Comparison of ENCODE assay signal across 24 cellular contexts in genomic region chr21:26199471-26199870, GRCh38. TPM values are rescaled to one million over a fixed set of nuclear protein-coding genes. Genes with fewer than 3 reads are reported as not detected.
DNase-seq lines count a peak whose midpoint lies in the region; ATAC-seq and TF ChIP-seq lines count a peak whose summit lies in the region.
"Had no signal": no experiment of that assay in that cellular context is flagged by ENCODE, and none has a peak within 500 bp of the region (broad histone marks: within the 10 kb centered on the region; RNA-seq: fewer than 3 reads in every experiment).

No MANE protein-coding gene starts in this region.

- DNase-seq in GM23248, result peak; percentile 79
- peak; percentile 35 for DNase-seq in astrocyte of the spinal cord (ENCODE audit: low read depth, low spot score)
- DNase-seq in fibroblast of the aortic adventitia (ENCODE audit: low read depth), result peak; percentile 49
- DNase-seq in smooth muscle cell (lab: John Stamatoyannopoulos, UW; ENCODE audit: unreplicated experiment), result no peak
- DNase-seq in stimulated activated effector memory CD8-positive, alpha-beta T cell treated with anti-CD3 and anti-CD28 coated beads, Interleukin-12 subunit alpha, Interleukin-12 subunit beta, amount 100 ng/mL, for 72 hours (ENCODE audit: low spot score in 2 of 2), result no peak
- no peak for DNase-seq in SIG-M5 (lab: John Stamatoyannopoulos, UW)
- no peak for DNase-seq in CD8-positive, alpha-beta memory T cell
- DNase-seq: activated CD8-positive, alpha-beta T cell treated with anti-CD3 and anti-CD28 coated beads, Interleukin-2, amount 10 ng/mL, durations not matched to agents 7 days and 5 days; activated naive CD4-positive, alpha-beta T cell treated with anti-CD3 and anti-CD28 coated beads for 36 hours; activated T-cell treated with anti-CD3 and anti-CD28 coated beads, Interleukin-2, amount 50 U/mL, for 4 hours; H7; heart right ventricle; immature natural killer cell; MM.1S; NCI-H146; NCI-H774; OCI-M1; SJCRH30; stimulated activated CD4-positive, alpha-beta T cell treated with anti-CD3 and anti-CD28 coated beads, Interleukin-15, amount 100 ng/mL, for 24 hours; thyroid gland; WERI-Rb-1 had no signal

- H3K9me3 Mint-ChIP-seq in stimulated activated effector memory CD8-positive, alpha-beta T cell treated with anti-CD3 and anti-CD28 coated beads, Interleukin-12 subunit alpha, Interleukin-12 subunit beta, amount 100 ng/mL, for 72 hours, result no peaks in the 10 kb centered on the region
- no peaks in the 10 kb centered on the region for H3K9me3 Mint-ChIP-seq in CD8-positive, alpha-beta memory T cell
- H3K9me3 Mint-ChIP-seq: activated naive CD4-positive, alpha-beta T cell treated with anti-CD3 and anti-CD28 coated beads for 36 hours; activated T-cell treated with anti-CD3 and anti-CD28 coated beads, Interleukin-2, amount 50 U/mL, for 4 hours; IgD-negative memory B cell had no signal

- H3K27me3 Mint-ChIP-seq in CD8-positive, alpha-beta memory T cell, result no peaks in the 10 kb centered on the region
- H3K27me3 Mint-ChIP-seq: brain had no signal

- WGBS in GM23248 (ENCODE audit: low coverage in 1 of 2, low lambda C conversion rate in 2 of 2, missing lambda C conversion rate in 2 of 2), 2 experiments, result 32 to 35% methylated on average over 4 of the region's 4 CpGs
- WGBS in smooth muscle cell (ENCODE audit: low lambda C conversion rate), result 25% methylated on average over 4 of the region's 4 CpGs

- TF ChIP-seq CTCF in astrocyte of the spinal cord (IDR thresholded peaks at IDR 0.05; ENCODE audit: low read depth, low read length), result no peak
- no peak for TF ChIP-seq CTCF in fibroblast of the aortic adventitia (IDR thresholded peaks at IDR 0.05; ENCODE audit: insufficient read depth, low read length)
- no peak for TF ChIP-seq CTCF in smooth muscle cell (IDR thresholded peaks at IDR 0.05; ENCODE audit: borderline replicate concordance, insufficient read depth, poor library complexity, severe bottlenecking)

- no peaks in the 10 kb centered on the region for H3K36me3 Mint-ChIP-seq in stimulated activated effector memory CD8-positive, alpha-beta T cell treated with anti-CD3 and anti-CD28 coated beads, Interleukin-12 subunit alpha, Interleukin-12 subunit beta, amount 100 ng/mL, for 72 hours
- H3K36me3 Mint-ChIP-seq in CD8-positive, alpha-beta memory T cell, result no peaks in the 10 kb centered on the region
- H3K36me3 Mint-ChIP-seq: brain, IgD-negative memory B cell, immature natural killer cell had no signal

- no peaks in the 10 kb centered on the region for H4K20me1 ChIP-seq in GM23248 (ENCODE audit: insufficient read depth)
- no peaks in the 10 kb centered on the region for H4K20me1 ChIP-seq in smooth muscle cell (ENCODE audit: low read depth)
- H4K20me1 ChIP-seq: BLaER1 treated with 17β-estradiol and CSF1 and Interleukin-3, amounts not matched to agents 10 nM and 100 nM had no signal

- no peaks in the 10 kb centered on the region for H3K9me2 ChIP-seq in GM23248 (ENCODE audit: insufficient read depth)

- H3K4me3 ChIP-seq in GM23248, result no peak overlapping the region
- no peak overlapping the region for H3K4me3 ChIP-seq in astrocyte of the spinal cord (ENCODE audit: low read depth, low read length)
- H3K4me3 ChIP-seq in fibroblast of the aortic adventitia (ENCODE audit: low read depth, low read length), result no peak overlapping the region
- H3K4me3 ChIP-seq in smooth muscle cell, result no peak overlapping the region
- H3K4me3 ChIP-seq in CD8-positive, alpha-beta memory T cell (ENCODE audit: low read length), result no peak overlapping the region
- H3K4me3 ChIP-seq: BLaER1 treated with 17β-estradiol and CSF1 and Interleukin-3, amounts not matched to agents 10 nM and 100 nM; heart right ventricle; SJCRH30; thyroid gland had no signal

- H3K27ac Mint-ChIP-seq in stimulated activated effector memory CD8-positive, alpha-beta T cell treated with anti-CD3 and anti-CD28 coated beads, Interleukin-12 subunit alpha, Interleukin-12 subunit beta, amount 100 ng/mL, for 72 hours, result no peak overlapping the region
- no peak overlapping the region for H3K27ac Mint-ChIP-seq in CD8-positive, alpha-beta memory T cell
- H3K27ac Mint-ChIP-seq: activated CD8-positive, alpha-beta T cell treated with anti-CD3 and anti-CD28 coated beads, Interleukin-2, amount 10 ng/mL, durations not matched to agents 7 days and 5 days; activated naive CD4-positive, alpha-beta T cell treated with anti-CD3 and anti-CD28 coated beads for 36 hours; IgD-negative memory B cell; immature natural killer cell had no signal

- CTCF ChIA-PET in CD8-positive, alpha-beta memory T cell (lab: Charles Lee), result no interaction called here

- H3K4me3 Mint-ChIP-seq in stimulated activated effector memory CD8-positive, alpha-beta T cell treated with anti-CD3 and anti-CD28 coated beads, Interleukin-12 subunit alpha, Interleukin-12 subunit beta, amount 100 ng/mL, for 72 hours, result no peak overlapping the region
- H3K4me3 Mint-ChIP-seq in CD8-positive, alpha-beta memory T cell, result no peak overlapping the region
- H3K4me3 Mint-ChIP-seq: activated CD8-positive, alpha-beta T cell treated with anti-CD3 and anti-CD28 coated beads, Interleukin-2, amount 10 ng/mL, durations not matched to agents 7 days and 5 days; activated naive CD4-positive, alpha-beta T cell treated with anti-CD3 and anti-CD28 coated beads for 36 hours; activated T-cell treated with anti-CD3 and anti-CD28 coated beads, Interleukin-2, amount 50 U/mL, for 4 hours; brain; IgD-negative memory B cell; immature natural killer cell had no signal

- no peaks in the 10 kb centered on the region for H3K36me3 ChIP-seq in GM23248 (ENCODE audit: low read depth)
- H3K36me3 ChIP-seq in smooth muscle cell (ENCODE audit: low read depth), result no peaks in the 10 kb centered on the region
- no peaks in the 10 kb centered on the region for H3K36me3 ChIP-seq in CD8-positive, alpha-beta memory T cell (ENCODE audit: insufficient read depth, low read length)
- H3K36me3 ChIP-seq: BLaER1 treated with 17β-estradiol and CSF1 and Interleukin-3, amounts not matched to agents 10 nM and 100 nM; heart right ventricle; SJCRH30; thyroid gland; WERI-Rb-1 had no signal

- H3F3A ChIP-seq in GM23248 (ENCODE audit: insufficient read depth) (peaks cover 22% of the 10 kb centered on the region; the same call in 1 of the 2 replicates), smooth muscle cell (ENCODE audit: low read depth) (peaks cover 12% of the 10 kb centered on the region)

- H3K27ac ChIP-seq in GM23248 (peak overlapping the region; percentile 60), smooth muscle cell (ENCODE audit: low read depth) (peak overlapping the region; percentile 97)
- no peak overlapping the region for H3K27ac ChIP-seq in CD8-positive, alpha-beta memory T cell (ENCODE audit: low read depth, low read length)
- H3K27ac ChIP-seq: BLaER1 treated with 17β-estradiol and CSF1 and Interleukin-3, amounts not matched to agents 10 nM and 100 nM; heart right ventricle; SJCRH30; thyroid gland; WERI-Rb-1 had no signal

- H3K79me2 ChIP-seq in GM23248 (ENCODE audit: insufficient read depth), result no peaks in the 10 kb centered on the region
- H3K79me2 ChIP-seq in smooth muscle cell (ENCODE audit: low read depth), result no peaks in the 10 kb centered on the region

- H3K9ac ChIP-seq in GM23248, result peak overlapping the region; percentile 43; the same call in 1 of the 2 replicates
- peak overlapping the region; percentile 87 for H3K9ac ChIP-seq in smooth muscle cell (ENCODE audit: low read depth)
- H3K9ac ChIP-seq: BLaER1 treated with 17β-estradiol and CSF1 and Interleukin-3, amounts not matched to agents 10 nM and 100 nM had no signal

- H3K4me1 Mint-ChIP-seq in stimulated activated effector memory CD8-positive, alpha-beta T cell treated with anti-CD3 and anti-CD28 coated beads, Interleukin-12 subunit alpha, Interleukin-12 subunit beta, amount 100 ng/mL, for 72 hours, result no peaks in the 10 kb centered on the region
- H3K4me1 Mint-ChIP-seq in CD8-positive, alpha-beta memory T cell, result no peaks in the 10 kb centered on the region
- H3K4me1 Mint-ChIP-seq: IgD-negative memory B cell, immature natural killer cell had no signal

- peak overlapping the region; percentile 59 for H3K4me2 ChIP-seq in GM23248 (ENCODE audit: unreplicated experiment)
- H3K4me2 ChIP-seq in smooth muscle cell, result peak overlapping the region; percentile 70
- H3K4me2 ChIP-seq: BLaER1 treated with 17β-estradiol and CSF1 and Interleukin-3, amounts not matched to agents 10 nM and 100 nM had no signal

- peaks cover 26% of the 10 kb centered on the region for H3K4me1 ChIP-seq in GM23248 (ENCODE audit: insufficient read depth)
- H3K4me1 ChIP-seq in smooth muscle cell (ENCODE audit: low read depth), result peaks cover 5% of the 10 kb centered on the region
- no peaks in the 10 kb centered on the region for H3K4me1 ChIP-seq in CD8-positive, alpha-beta memory T cell (ENCODE audit: insufficient read depth, low read length)
- H3K4me1 ChIP-seq: heart right ventricle, thyroid gland had no signal

- in situ Hi-C loops in GM23248 (cut with MboI), result no loop called here
- in situ Hi-C loops in astrocyte of the spinal cord (cut with HindIII; ENCODE audit: low sequenced_read_pairs), result no loop called here

- H2AFZ ChIP-seq in GM23248 (peak overlapping the region; percentile 35; the same call in 1 of the 2 replicates), smooth muscle cell (ENCODE audit: low read depth) (no peak overlapping the region)

- H3K9me3 ChIP-seq in GM23248 (ENCODE audit: low read depth) (no peaks in the 10 kb centered on the region), smooth muscle cell (replicated peaks; ENCODE audit: low read depth) (no peaks in the 10 kb centered on the region)
- H3K9me3 ChIP-seq in CD8-positive, alpha-beta memory T cell (ENCODE audit: low read length), result no peaks in the 10 kb centered on the region
- H3K9me3 ChIP-seq: BLaER1 treated with 17β-estradiol and CSF1 and Interleukin-3, amounts not matched to agents 10 nM and 100 nM; SJCRH30; thyroid gland had no signal

- no peaks in the 10 kb centered on the region for H3K27me3 ChIP-seq in GM23248 (replicated peaks; ENCODE audit: insufficient read depth)
- H3K27me3 ChIP-seq in smooth muscle cell (ENCODE audit: low read depth), result no peaks in the 10 kb centered on the region
- H3K27me3 ChIP-seq in CD8-positive, alpha-beta memory T cell (ENCODE audit: insufficient read depth, low read length, poor library complexity, severe bottlenecking), result no peaks in the 10 kb centered on the region
- H3K27me3 ChIP-seq: BLaER1 treated with 17β-estradiol and CSF1 and Interleukin-3, amounts not matched to agents 10 nM and 100 nM; heart right ventricle; SJCRH30; thyroid gland had no signal

- POLR2A ChIA-PET in CD8-positive, alpha-beta memory T cell (lab: Charles Lee), result no interaction called here

- ATAC-seq in stimulated activated effector memory CD8-positive, alpha-beta T cell treated with anti-CD3 and anti-CD28 coated beads, Interleukin-12 subunit alpha, Interleukin-12 subunit beta, amount 100 ng/mL, for 72 hours, result no peak
- ATAC-seq: activated CD8-positive, alpha-beta T cell treated with anti-CD3 and anti-CD28 coated beads, Interleukin-2, amount 10 ng/mL, durations not matched to agents 7 days and 5 days; activated T-cell treated with anti-CD3 and anti-CD28 coated beads, Interleukin-2, amount 50 U/mL, for 4 hours; heart right ventricle had no signal

RNA-seq across cellular contexts. Expression of gene APP, which starts 28.9 kb away (rescaled TPM):
- total RNA-seq in GM23248 (2014; rRNA removed; shearing (Covaris generic)), result 276 and 292 TPM in 2 replicates
- polyA plus RNA-seq in GM23248 (2016; fragmentation: Nextera tagmentation; extraction: Ambion mirVana) (28.5 and 35.0 TPM in 2 replicates), smooth muscle cell (61.6 and 65.3 TPM in 2 replicates)
- total RNA-seq in fibroblast of the aortic adventitia (ENCODE audit: low replicate concordance) (404 and 722 TPM in 2 replicates), smooth muscle cell (431 and 459 TPM in 2 replicates)
- 10 to 100 TPM; 15.2 to 15.3 TPM for total RNA-seq in CD8-positive, alpha-beta memory T cell
- 5.3 TPM for polyA plus RNA-seq in CD8-positive, alpha-beta memory T cell

Comparison
In these comparisons a context has a peak if more than half of its experiments do, and no peak if none do; other contexts are left out.
1. DNase-seq: peak in GM23248 (single experiment), astrocyte of the spinal cord (single experiment) and fibroblast of the aortic adventitia (single experiment); none in smooth muscle cell (single experiment), stimulated activated effector memory CD8-positive, alpha-beta T cell treated with anti-CD3 and anti-CD28 coated beads, Interleukin-12 subunit alpha, Interleukin-12 subunit beta, amount 100 ng/mL, for 72 hours (0 of 2), SIG-M5 (single experiment) and CD8-positive, alpha-beta memory T cell (0 of 5).
2. RNA of gene APP, which starts 28.9 kb away (total RNA-seq): 431 to 459 TPM in smooth muscle cell, 404 to 722 TPM in fibroblast of the aortic adventitia and 276 to 292 TPM in GM23248; 15.2 to 15.3 TPM in CD8-positive, alpha-beta memory T cell; every median in the first group is over 10 times any median in the second.